30 cellular contexts compared by ENCODE assay signal in the genomic region with DNA sequence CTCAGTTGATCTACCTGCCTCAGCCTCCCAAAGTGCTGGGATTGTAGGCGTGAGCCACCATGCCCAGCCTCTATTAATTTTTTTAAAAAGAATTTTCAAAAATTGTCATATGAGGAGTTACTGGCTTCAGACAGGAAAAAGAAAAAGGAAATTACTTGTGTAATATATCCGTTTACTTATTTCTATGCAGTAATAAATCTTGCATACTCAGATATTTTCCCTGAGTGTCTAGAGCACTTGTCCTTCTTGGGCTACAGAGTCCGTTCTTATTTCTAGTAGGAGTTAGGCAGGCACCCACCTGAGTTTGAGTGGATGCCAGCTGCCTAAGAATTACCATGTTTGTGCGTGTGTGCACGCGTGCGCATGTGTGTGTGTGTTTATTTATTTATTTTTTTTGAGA.
"Had no signal": no experiment of that assay in that cellular context is flagged by ENCODE, and none has a peak within 500 bp of the region (broad histone marks: within the 10 kb centered on the region; RNA-seq: fewer than 3 reads in every experiment).

No MANE protein-coding gene starts in this region.

- H3K4me3 ChIP-seq: breast epithelium, MG63 had no signal

- H3K4me2 ChIP-seq: KMS-11 had no signal

- H3K27me3 ChIP-seq: breast epithelium, MG63 had no signal

- ATAC-seq: activated CD4-positive, alpha-beta T cell treated with anti-CD3 and anti-CD28 coated beads for 36 hours; activated CD8-positive, alpha-beta T cell treated with anti-CD3 and anti-CD28 coated beads for 36 hours; activated T-cell treated with anti-CD3 and anti-CD28 coated beads, Interleukin-2, amount 50 U/mL, for 72 hours; Panc1; T-helper 17 cell had no signal

- H3K4me1 ChIP-seq: breast epithelium had no signal

- H3K9me3 ChIP-seq: breast epithelium, MG63 had no signal

- H3K9ac ChIP-seq: KMS-11 had no signal

- H3K36me3 ChIP-seq: breast epithelium had no signal

- H3K27ac ChIP-seq: breast epithelium, KMS-11 had no signal

- DNase-seq: activated CD4-positive, alpha-beta T cell treated with anti-CD3 and anti-CD28 coated beads for 36 hours; activated CD4-positive, alpha-beta T cell treated with anti-CD3 and anti-CD28 coated beads, Interleukin-2, amount 50 U/mL, for 1 hour; activated CD8-positive, alpha-beta memory T cell treated with anti-CD3 and anti-CD28 coated beads, Interleukin-2, amount 50 U/mL, for 4 hours; activated CD8-positive, alpha-beta T cell treated with anti-CD3 and anti-CD28 coated beads for 36 hours; activated gamma-delta T cell treated with Interleukin-2 at 50 U/mL for 16 hours; activated naive CD4-positive, alpha-beta T cell treated with anti-CD3 and anti-CD28 coated beads, Interleukin-2, amount 10 ng/mL, durations not matched to agents 7 days and 5 days; activated naive CD8-positive, alpha-beta T cell treated with anti-CD3 and anti-CD28 coated beads for 36 hours; activated T-cell treated with anti-CD3 and anti-CD28 coated beads, Interleukin-2, amount 50 U/mL, for 72 hours; anterior cingulate cortex; central memory CD4-positive, alpha-beta T cell; MG63; MV-4-11; NCI-H1092 treated with DMSO at 0.1 percent for 48 hours; NCI-H1417 treated with DMSO at 0.1 percent for 48 hours; NCI-H1694; NCI-H2029; NCI-H2107; NCI-H2171 treated with DMSO at 0.1 percent for 48 hours; NCI-H226; NCI-H510A; NCI-H526 treated with DMSO at 0.1 percent for 48 hours; NK-92 treated with Interleukin-12 subunit alpha and Interleukin-12 subunit beta, amount 100 ng/mL, for 24 hours; OCI-M1; RPMI8226; SHP77 treated with DMSO at 0.1 percent for 48 hours; T-helper 17 cell; T-helper 9 cell had no signal
